In the genomic region with DNA sequence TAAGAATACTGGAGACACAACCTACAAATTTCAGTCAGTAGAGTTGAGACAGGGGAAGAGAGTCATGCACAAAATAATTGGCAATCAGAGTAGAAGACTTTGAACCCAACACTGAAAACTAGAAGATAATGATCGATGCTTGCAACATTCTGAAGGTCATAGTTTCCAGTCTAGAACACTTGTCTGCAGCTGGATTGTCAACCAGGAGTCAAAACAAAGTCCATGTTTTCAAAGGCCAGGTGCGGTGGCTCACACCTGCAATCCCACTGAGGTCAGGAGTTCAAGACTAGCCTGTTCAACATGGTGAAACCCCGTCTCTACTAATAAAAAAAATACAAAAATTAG, we compare ENCODE assay signal across 1 cellular context.
A peak's percentile ranks its signal among the peaks of the same experiment; 100 is the strongest.
TF ChIP-seq lines count a peak whose summit lies in the region.

No MANE protein-coding gene starts in this region.

TF ChIP-seq in HepG2, 621 proteins besides CTCF, POLR2A, EP300 and RAD21 (continued from another document and continues in another):
- TF ChIP-seq TEAD3 (CRISPR knock-in tag; optimal IDR thresholded peaks at IDR 0.05; ENCODE audit: borderline replicate concordance): peak; percentile 72
- TF ChIP-seq KDM2A (CRISPR knock-in tag; IDR thresholded peaks at IDR 0.05; ENCODE audit: borderline replicate concordance, low read depth): 0 out of 2 replicates have a peak, but pooled peaks have one; percentile 28
- TF ChIP-seq POLR2AphosphoS5 (IDR thresholded peaks at IDR 0.05; ENCODE audit: low read depth, low read length): no peak
- TF ChIP-seq, protein P1, sequence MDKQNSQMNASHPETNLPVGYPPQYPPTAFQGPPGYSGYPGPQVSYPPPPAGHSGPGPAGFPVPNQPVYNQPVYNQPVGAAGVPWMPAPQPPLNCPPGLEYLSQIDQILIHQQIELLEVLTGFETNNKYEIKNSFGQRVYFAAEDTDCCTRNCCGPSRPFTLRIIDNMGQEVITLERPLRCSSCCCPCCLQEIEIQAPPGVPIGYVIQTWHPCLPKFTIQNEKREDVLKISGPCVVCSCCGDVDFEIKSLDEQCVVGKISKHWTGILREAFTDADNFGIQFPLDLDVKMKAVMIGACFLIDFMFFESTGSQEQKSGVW (CRISPR knock-in tag; IDR thresholded peaks at IDR 0.05; ENCODE audit: borderline replicate concordance): no peak
- TF ChIP-seq, protein P2, sequence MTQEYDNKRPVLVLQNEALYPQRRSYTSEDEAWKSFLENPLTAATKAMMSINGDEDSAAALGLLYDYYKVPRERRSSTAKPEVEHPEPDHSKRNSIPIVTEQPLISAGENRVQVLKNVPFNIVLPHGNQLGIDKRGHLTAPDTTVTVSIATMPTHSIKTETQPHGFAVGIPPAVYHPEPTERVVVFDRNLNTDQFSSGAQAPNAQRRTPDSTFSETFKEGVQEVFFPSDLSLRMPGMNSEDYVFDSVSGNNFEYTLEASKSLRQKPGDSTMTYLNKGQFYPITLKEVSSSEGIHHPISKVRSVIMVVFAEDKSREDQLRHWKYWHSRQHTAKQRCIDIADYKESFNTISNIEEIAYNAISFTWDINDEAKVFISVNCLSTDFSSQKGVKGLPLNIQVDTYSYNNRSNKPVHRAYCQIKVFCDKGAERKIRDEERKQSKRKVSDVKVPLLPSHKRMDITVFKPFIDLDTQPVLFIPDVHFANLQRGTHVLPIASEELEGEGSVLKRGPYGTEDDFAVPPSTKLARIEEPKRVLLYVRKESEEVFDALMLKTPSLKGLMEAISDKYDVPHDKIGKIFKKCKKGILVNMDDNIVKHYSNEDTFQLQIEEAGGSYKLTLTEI (CRISPR knock-in tag; conservative IDR thresholded peaks at IDR 0.05): no peak
- TF ChIP-seq ZNF883 (CRISPR knock-in tag; IDR thresholded peaks at IDR 0.05; ENCODE audit: not compliant biosample characterization): no peak
- TF ChIP-seq FOSL1 (CRISPR knock-in tag; IDR thresholded peaks at IDR 0.05; ENCODE audit: borderline replicate concordance): peak; percentile 12; the same call in 1 of the 2 replicates
- TF ChIP-seq, protein P3, sequence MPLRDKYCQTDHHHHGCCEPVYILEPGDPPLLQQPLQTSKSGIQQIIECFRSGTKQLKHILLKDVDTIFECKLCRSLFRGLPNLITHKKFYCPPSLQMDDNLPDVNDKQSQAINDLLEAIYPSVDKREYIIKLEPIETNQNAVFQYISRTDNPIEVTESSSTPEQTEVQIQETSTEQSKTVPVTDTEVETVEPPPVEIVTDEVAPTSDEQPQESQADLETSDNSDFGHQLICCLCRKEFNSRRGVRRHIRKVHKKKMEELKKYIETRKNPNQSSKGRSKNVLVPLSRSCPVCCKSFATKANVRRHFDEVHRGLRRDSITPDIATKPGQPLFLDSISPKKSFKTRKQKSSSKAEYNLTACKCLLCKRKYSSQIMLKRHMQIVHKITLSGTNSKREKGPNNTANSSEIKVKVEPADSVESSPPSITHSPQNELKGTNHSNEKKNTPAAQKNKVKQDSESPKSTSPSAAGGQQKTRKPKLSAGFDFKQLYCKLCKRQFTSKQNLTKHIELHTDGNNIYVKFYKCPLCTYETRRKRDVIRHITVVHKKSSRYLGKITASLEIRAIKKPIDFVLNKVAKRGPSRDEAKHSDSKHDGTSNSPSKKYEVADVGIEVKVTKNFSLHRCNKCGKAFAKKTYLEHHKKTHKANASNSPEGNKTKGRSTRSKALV (CRISPR knock-in tag; IDR thresholded peaks at IDR 0.05): 0 out of 2 replicates have a peak, but pooled peaks have one; percentile 27
- peak; percentile 52 for TF ChIP-seq SMAD3 (CRISPR knock-in tag; IDR thresholded peaks at IDR 0.05)
- TF ChIP-seq MIER2 (CRISPR knock-in tag; IDR thresholded peaks at IDR 0.05): no peak
- peak; percentile 38; the same call in 1 of the 2 replicates for TF ChIP-seq PHF21A (CRISPR knock-in tag; IDR thresholded peaks at IDR 0.05)
- no peak for TF ChIP-seq RAD51 (IDR thresholded peaks at IDR 0.05; ENCODE audit: borderline replicate concordance)
- TF ChIP-seq RFX5 (IDR thresholded peaks at IDR 0.05; ENCODE audit: low read depth, low read length): no peak
- TF ChIP-seq, protein P4, sequence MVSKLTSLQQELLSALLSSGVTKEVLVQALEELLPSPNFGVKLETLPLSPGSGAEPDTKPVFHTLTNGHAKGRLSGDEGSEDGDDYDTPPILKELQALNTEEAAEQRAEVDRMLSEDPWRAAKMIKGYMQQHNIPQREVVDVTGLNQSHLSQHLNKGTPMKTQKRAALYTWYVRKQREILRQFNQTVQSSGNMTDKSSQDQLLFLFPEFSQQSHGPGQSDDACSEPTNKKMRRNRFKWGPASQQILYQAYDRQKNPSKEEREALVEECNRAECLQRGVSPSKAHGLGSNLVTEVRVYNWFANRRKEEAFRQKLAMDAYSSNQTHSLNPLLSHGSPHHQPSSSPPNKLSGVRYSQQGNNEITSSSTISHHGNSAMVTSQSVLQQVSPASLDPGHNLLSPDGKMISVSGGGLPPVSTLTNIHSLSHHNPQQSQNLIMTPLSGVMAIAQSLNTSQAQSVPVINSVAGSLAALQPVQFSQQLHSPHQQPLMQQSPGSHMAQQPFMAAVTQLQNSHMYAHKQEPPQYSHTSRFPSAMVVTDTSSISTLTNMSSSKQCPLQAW (CRISPR knock-in tag; IDR thresholded peaks at IDR 0.05): 0 out of 2 replicates have a peak, but pooled peaks have one; percentile 47
- peak; percentile 66 for TF ChIP-seq HDAC1 (CRISPR knock-in tag; IDR thresholded peaks at IDR 0.05)
- TF ChIP-seq BHLHE40 (IDR thresholded peaks at IDR 0.05; ENCODE audit: low read length): peak; percentile 55; the same call in 1 of the 2 replicates
- no peak for TF ChIP-seq MXD4 (CRISPR knock-in tag; IDR thresholded peaks at IDR 0.05)
- TF ChIP-seq TARDBP (CRISPR knock-in tag; IDR thresholded peaks at IDR 0.05): peak; percentile 47; the same call in 1 of the 2 replicates
- no peak for TF ChIP-seq ZC3H4 (CRISPR knock-in tag; IDR thresholded peaks at IDR 0.05; ENCODE audit: borderline replicate concordance)
- TF ChIP-seq AHR (CRISPR knock-in tag; IDR thresholded peaks at IDR 0.05): no peak
- TF ChIP-seq, protein P5, sequence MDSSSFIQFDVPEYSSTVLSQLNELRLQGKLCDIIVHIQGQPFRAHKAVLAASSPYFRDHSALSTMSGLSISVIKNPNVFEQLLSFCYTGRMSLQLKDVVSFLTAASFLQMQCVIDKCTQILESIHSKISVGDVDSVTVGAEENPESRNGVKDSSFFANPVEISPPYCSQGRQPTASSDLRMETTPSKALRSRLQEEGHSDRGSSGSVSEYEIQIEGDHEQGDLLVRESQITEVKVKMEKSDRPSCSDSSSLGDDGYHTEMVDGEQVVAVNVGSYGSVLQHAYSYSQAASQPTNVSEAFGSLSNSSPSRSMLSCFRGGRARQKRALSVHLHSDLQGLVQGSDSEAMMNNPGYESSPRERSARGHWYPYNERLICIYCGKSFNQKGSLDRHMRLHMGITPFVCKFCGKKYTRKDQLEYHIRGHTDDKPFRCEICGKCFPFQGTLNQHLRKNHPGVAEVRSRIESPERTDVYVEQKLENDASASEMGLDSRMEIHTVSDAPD (CRISPR knock-in tag; IDR thresholded peaks at IDR 0.05): no peak
- no peak for TF ChIP-seq ZNF570 (CRISPR knock-in tag; IDR thresholded peaks at IDR 0.05; ENCODE audit: borderline replicate concordance)
- TF ChIP-seq, protein P6, sequence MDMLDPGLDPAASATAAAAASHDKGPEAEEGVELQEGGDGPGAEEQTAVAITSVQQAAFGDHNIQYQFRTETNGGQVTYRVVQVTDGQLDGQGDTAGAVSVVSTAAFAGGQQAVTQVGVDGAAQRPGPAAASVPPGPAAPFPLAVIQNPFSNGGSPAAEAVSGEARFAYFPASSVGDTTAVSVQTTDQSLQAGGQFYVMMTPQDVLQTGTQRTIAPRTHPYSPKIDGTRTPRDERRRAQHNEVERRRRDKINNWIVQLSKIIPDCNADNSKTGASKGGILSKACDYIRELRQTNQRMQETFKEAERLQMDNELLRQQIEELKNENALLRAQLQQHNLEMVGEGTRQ (IDR thresholded peaks at IDR 0.05; ENCODE audit: low read depth, low read length): no peak
- TF ChIP-seq, protein P6 (CRISPR knock-in tag; IDR thresholded peaks at IDR 0.05; ENCODE audit: borderline replicate concordance): no peak
- TF ChIP-seq SALL1 (CRISPR knock-in tag; IDR thresholded peaks at IDR 0.05): peak; percentile 95
- TF ChIP-seq ZC3H13 (CRISPR knock-in tag; IDR thresholded peaks at IDR 0.05): no peak
- TF ChIP-seq TBX3 (IDR thresholded peaks at IDR 0.05; ENCODE audit: borderline replicate concordance): peak; percentile 94
- no peak for TF ChIP-seq MAF1 (CRISPR knock-in tag; IDR thresholded peaks at IDR 0.05; ENCODE audit: borderline replicate concordance)
- TF ChIP-seq NFKBIZ (CRISPR knock-in tag; IDR thresholded peaks at IDR 0.05): 0 out of 2 replicates have a peak, but pooled peaks have one; percentile 63
- peak; percentile 89; the same call in 1 of the 2 replicates for TF ChIP-seq FOXK1 (CRISPR knock-in tag; IDR thresholded peaks at IDR 0.05; ENCODE audit: borderline replicate concordance, low read depth)
- TF ChIP-seq, protein P7, sequence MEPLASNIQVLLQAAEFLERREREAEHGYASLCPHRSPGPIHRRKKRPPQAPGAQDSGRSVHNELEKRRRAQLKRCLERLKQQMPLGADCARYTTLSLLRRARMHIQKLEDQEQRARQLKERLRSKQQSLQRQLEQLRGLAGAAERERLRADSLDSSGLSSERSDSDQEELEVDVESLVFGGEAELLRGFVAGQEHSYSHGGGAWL (CRISPR knock-in tag; IDR thresholded peaks at IDR 0.05): no peak
- no peak for TF ChIP-seq ZNF709 (CRISPR knock-in tag; IDR thresholded peaks at IDR 0.05)
- no peak for TF ChIP-seq FLYWCH1 (CRISPR knock-in tag; IDR thresholded peaks at IDR 0.05)
- no peak for TF ChIP-seq SIN3A (IDR thresholded peaks at IDR 0.05; ENCODE audit: borderline replicate concordance, low read depth, low read length)
- TF ChIP-seq CCAR2 (optimal IDR thresholded peaks at IDR 0.05; ENCODE audit: low read depth, low read length): no peak
- TF ChIP-seq, protein P8, sequence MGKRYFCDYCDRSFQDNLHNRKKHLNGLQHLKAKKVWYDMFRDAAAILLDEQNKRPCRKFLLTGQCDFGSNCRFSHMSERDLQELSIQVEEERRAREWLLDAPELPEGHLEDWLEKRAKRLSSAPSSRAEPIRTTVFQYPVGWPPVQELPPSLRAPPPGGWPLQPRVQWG (CRISPR knock-in tag; IDR thresholded peaks at IDR 0.05; ENCODE audit: borderline replicate concordance, low read depth): no peak
- no peak for TF ChIP-seq HNRNPLL (IDR thresholded peaks at IDR 0.05; ENCODE audit: low read depth, low read length, poor library complexity, severe bottlenecking)
- no peak for TF ChIP-seq ZFP37 (CRISPR knock-in tag; IDR thresholded peaks at IDR 0.05; ENCODE audit: borderline replicate concordance)
- no peak for TF ChIP-seq ZNF737 (CRISPR knock-in tag; IDR thresholded peaks at IDR 0.05; ENCODE audit: borderline replicate concordance)
- TF ChIP-seq ZNF790 (CRISPR knock-in tag; IDR thresholded peaks at IDR 0.05; ENCODE audit: borderline replicate concordance): no peak
- TF ChIP-seq, protein P9, sequence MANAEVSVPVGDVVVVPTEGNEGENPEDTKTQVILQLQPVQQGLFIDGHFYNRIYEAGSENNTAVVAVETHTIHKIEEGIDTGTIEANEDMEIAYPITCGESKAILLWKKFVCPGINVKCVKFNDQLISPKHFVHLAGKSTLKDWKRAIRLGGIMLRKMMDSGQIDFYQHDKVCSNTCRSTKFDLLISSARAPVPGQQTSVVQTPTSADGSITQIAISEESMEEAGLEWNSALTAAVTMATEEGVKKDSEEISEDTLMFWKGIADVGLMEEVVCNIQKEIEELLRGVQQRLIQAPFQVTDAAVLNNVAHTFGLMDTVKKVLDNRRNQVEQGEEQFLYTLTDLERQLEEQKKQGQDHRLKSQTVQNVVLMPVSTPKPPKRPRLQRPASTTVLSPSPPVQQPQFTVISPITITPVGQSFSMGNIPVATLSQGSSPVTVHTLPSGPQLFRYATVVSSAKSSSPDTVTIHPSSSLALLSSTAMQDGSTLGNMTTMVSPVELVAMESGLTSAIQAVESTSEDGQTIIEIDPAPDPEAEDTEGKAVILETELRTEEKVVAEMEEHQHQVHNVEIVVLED (CRISPR knock-in tag; IDR thresholded peaks at IDR 0.05; ENCODE audit: borderline replicate concordance): peak; percentile 34; the same call in 1 of the 2 replicates
- no peak for TF ChIP-seq SUZ12 (IDR thresholded peaks at IDR 0.05; ENCODE audit: low read depth, low read length)
- TF ChIP-seq NCOA2 (CRISPR knock-in tag; IDR thresholded peaks at IDR 0.05): peak; percentile 81
- TF ChIP-seq, protein P10, sequence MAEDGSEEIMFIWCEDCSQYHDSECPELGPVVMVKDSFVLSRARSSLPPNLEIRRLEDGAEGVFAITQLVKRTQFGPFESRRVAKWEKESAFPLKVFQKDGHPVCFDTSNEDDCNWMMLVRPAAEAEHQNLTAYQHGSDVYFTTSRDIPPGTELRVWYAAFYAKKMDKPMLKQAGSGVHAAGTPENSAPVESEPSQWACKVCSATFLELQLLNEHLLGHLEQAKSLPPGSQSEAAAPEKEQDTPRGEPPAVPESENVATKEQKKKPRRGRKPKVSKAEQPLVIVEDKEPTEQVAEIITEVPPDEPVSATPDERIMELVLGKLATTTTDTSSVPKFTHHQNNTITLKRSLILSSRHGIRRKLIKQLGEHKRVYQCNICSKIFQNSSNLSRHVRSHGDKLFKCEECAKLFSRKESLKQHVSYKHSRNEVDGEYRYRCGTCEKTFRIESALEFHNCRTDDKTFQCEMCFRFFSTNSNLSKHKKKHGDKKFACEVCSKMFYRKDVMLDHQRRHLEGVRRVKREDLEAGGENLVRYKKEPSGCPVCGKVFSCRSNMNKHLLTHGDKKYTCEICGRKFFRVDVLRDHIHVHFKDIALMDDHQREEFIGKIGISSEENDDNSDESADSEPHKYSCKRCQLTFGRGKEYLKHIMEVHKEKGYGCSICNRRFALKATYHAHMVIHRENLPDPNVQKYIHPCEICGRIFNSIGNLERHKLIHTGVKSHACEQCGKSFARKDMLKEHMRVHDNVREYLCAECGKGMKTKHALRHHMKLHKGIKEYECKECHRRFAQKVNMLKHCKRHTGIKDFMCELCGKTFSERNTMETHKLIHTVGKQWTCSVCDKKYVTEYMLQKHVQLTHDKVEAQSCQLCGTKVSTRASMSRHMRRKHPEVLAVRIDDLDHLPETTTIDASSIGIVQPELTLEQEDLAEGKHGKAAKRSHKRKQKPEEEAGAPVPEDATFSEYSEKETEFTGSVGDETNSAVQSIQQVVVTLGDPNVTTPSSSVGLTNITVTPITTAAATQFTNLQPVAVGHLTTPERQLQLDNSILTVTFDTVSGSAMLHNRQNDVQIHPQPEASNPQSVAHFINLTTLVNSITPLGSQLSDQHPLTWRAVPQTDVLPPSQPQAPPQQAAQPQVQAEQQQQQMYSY (CRISPR knock-in tag; IDR thresholded peaks at IDR 0.05): peak; percentile 48; the same call in 1 of the 2 replicates
- 0 out of 2 replicates have a peak, but pooled peaks have one; percentile 25 for TF ChIP-seq MZF1 (CRISPR knock-in tag; IDR thresholded peaks at IDR 0.05; ENCODE audit: borderline replicate concordance)
- no peak; the same call in 1 of the 2 replicates for TF ChIP-seq KDM4B (CRISPR knock-in tag; IDR thresholded peaks at IDR 0.05)
- TF ChIP-seq ZNF432 (CRISPR knock-in tag; IDR thresholded peaks at IDR 0.05; ENCODE audit: borderline replicate concordance): no peak
